In genomic region chrX:25020391-25021131, GRCh38 we compare ENCODE assay signal across 8 cellular contexts. TPM values are rescaled to one million over a fixed set of nuclear protein-coding genes. Genes with fewer than 3 reads are reported as not detected.
DNase-seq lines count a peak whose midpoint lies in the region; ATAC-seq, FAIRE-seq and TF ChIP-seq lines count a peak whose summit lies in the region.

No MANE protein-coding gene starts in this region.

- H3K36me3 ChIP-seq in A673 (ENCODE audit: insufficient read depth, low read length, poor library complexity, severe bottlenecking), result no peaks in the 10 kb centered on the region
- H3K36me3 ChIP-seq in iPS-15b (ENCODE audit: control insufficient read depth, insufficient read depth, low read length), result no peaks in the 10 kb centered on the region

- no peak overlapping the region for H3K9ac ChIP-seq in iPS-15b (ENCODE audit: low read depth, low read length)

- H3K4me3 Mint-ChIP-seq in stimulated activated naive B cell treated with anti-CD40 and anti-IgM and Interleukin-4, amounts not matched to agents 10 μg/mL and 1 μg/mL and 100 μg/mL, for 72 hours, result peak overlapping the region; percentile 54 to 62

- H3K27ac Mint-ChIP-seq in stimulated activated naive B cell treated with anti-CD40 and anti-IgM and Interleukin-4, amounts not matched to agents 10 μg/mL and 1 μg/mL and 100 μg/mL, for 72 hours, result peak overlapping the region; percentile 22

- FAIRE-seq in HTR-8/SVneo (lab: Jason Lieb, UNC), result no peak

- in situ Hi-C loops in GM13976 (cut with MboI; ENCODE audit: low sequenced_read_pairs, unreplicated experiment), result no loop called here

- POLR2A ChIA-PET in A673 (lab: Charles Lee; ENCODE audit: low non-redundant PET), result no interaction called here

- ATAC-seq in stimulated activated naive B cell treated with anti-CD40 and anti-IgM and Interleukin-4, amounts not matched to agents 10 μg/mL and 1 μg/mL and 100 μg/mL, for 72 hours (replicated peaks), result peak in 1 of 2 donors; percentile 41

- no TSS peak for BruUV-seq in A673 (replicated peaks; lab: Mats Ljungman, UMichigan)

- H3K9me3 Mint-ChIP-seq in stimulated activated naive B cell treated with anti-CD40 and anti-IgM and Interleukin-4, amounts not matched to agents 10 μg/mL and 1 μg/mL and 100 μg/mL, for 72 hours, result no peaks in the 10 kb centered on the region

- intact Hi-C loops in A673 (cut with micrococcal nuclease; ENCODE audit: unreplicated experiment), result loop anchor here (5.0 kb wide), 2 partner anchors 47 to 268 kb away; no protein-coding TSS in a partner anchor

- peak overlapping the region; percentile 71 for H3K27ac ChIP-seq in A673 (ENCODE audit: low read depth, low read length, poor library complexity, severe bottlenecking)

- H3K9me3 ChIP-seq in A673 (ENCODE audit: low read depth, low read length, poor library complexity, severe bottlenecking) (no peaks in the 10 kb centered on the region), iPS-15b (ENCODE audit: control insufficient read depth, insufficient read depth, low read length) (no peaks in the 10 kb centered on the region)

- DNase-seq in A673 (ENCODE audit: low spot score) (peak; percentile 73), GM13976 (ENCODE audit: low spot score) (peak; percentile 74), HTR-8/SVneo (ENCODE audit: insufficient read length, low spot score) (peak; percentile 44), occipital lobe (lab: John Stamatoyannopoulos, UW) (no peak), NCI-H1694 (lab: John Stamatoyannopoulos, UW) (no peak)
- DNase-seq in activated CD4-positive, CD25-positive, alpha-beta regulatory T cell treated with anti-CD3 and anti-CD28 coated beads, Interleukin-2, amount 50 U/mL, for 72 hours, result peak; percentile 47
- DNase-seq in stimulated activated naive B cell treated with anti-CD40 and anti-IgM and Interleukin-4, amounts not matched to agents 10 μg/mL and 1 μg/mL and 100 μg/mL, for 72 hours, result no peak

- H3K4me1 Mint-ChIP-seq in stimulated activated naive B cell treated with anti-CD40 and anti-IgM and Interleukin-4, amounts not matched to agents 10 μg/mL and 1 μg/mL and 100 μg/mL, for 72 hours, result peaks cover 8 to 33% of the 10 kb centered on the region in 2 donors

- peaks cover 2 to 3% of the 10 kb centered on the region in 2 donors for H3K36me3 Mint-ChIP-seq in stimulated activated naive B cell treated with anti-CD40 and anti-IgM and Interleukin-4, amounts not matched to agents 10 μg/mL and 1 μg/mL and 100 μg/mL, for 72 hours

- H3K4me3 ChIP-seq in A673 (ENCODE audit: low read depth, low read length, poor library complexity, severe bottlenecking), result peak overlapping the region; percentile 52
- H3K4me3 ChIP-seq in iPS-15b (ENCODE audit: low read depth, low read length), result peak overlapping the region; percentile 66

- TF ChIP-seq CTCF in A673 (conservative IDR thresholded peaks at IDR 0.05; ENCODE audit: low read depth, low read length), result peak; percentile 87
- TF ChIP-seq CTCF in GM13976 (IDR thresholded peaks at IDR 0.05; ENCODE audit: borderline replicate concordance, control extremely low read depth, extremely low read depth, insufficient read depth, missing control alignments), result peak; percentile 60

- CTCF ChIA-PET in A673 (lab: Charles Lee), result interaction anchor here (0.9 to 1.6 kb wide), 2 partner anchors 123 to 182 kb away, joined by 5 to 8 read pairs; no protein-coding TSS in a partner anchor

- H3K27me3 ChIP-seq in A673 (replicated peaks; ENCODE audit: insufficient read depth, low read depth, low read length, poor library complexity), result no peaks in the 10 kb centered on the region
- H3K27me3 ChIP-seq in iPS-15b (ENCODE audit: control insufficient read depth, insufficient read depth, low read length), result peaks cover 93% of the 10 kb centered on the region

- peaks cover 44% of the 10 kb centered on the region for H3K4me1 ChIP-seq in A673 (ENCODE audit: insufficient read depth, low read length, poor library complexity, severe bottlenecking)
- peaks cover 30% of the 10 kb centered on the region for H3K4me1 ChIP-seq in iPS-15b (ENCODE audit: control insufficient read depth, insufficient read depth, low read length)

- peaks cover 63 to 69% of the 10 kb centered on the region in 2 donors for H3K27me3 Mint-ChIP-seq in stimulated activated naive B cell treated with anti-CD40 and anti-IgM and Interleukin-4, amounts not matched to agents 10 μg/mL and 1 μg/mL and 100 μg/mL, for 72 hours

RNA-seq across cellular contexts. Expression of gene ARX, which starts 4.8 kb away (rescaled TPM):
- total RNA-seq in A673 (2021) (32.0 and 44.4 TPM in 2 replicates), occipital lobe (6.2 TPM)

Comparison
In these comparisons a context has a peak if more than half of its experiments do, and no peak if none do; other contexts are left out.
1. DNase-seq: peak in A673 (single experiment), GM13976 (single experiment), HTR-8/SVneo (single experiment) and activated CD4-positive, CD25-positive, alpha-beta regulatory T cell treated with anti-CD3 and anti-CD28 coated beads, Interleukin-2, amount 50 U/mL, for 72 hours (single experiment); none in stimulated activated naive B cell treated with anti-CD40 and anti-IgM and Interleukin-4, amounts not matched to agents 10 μg/mL and 1 μg/mL and 100 μg/mL, for 72 hours (single experiment), occipital lobe (single experiment) and NCI-H1694 (single experiment).